ENCODE assay signal across 8 cellular contexts in the genomic region with DNA sequence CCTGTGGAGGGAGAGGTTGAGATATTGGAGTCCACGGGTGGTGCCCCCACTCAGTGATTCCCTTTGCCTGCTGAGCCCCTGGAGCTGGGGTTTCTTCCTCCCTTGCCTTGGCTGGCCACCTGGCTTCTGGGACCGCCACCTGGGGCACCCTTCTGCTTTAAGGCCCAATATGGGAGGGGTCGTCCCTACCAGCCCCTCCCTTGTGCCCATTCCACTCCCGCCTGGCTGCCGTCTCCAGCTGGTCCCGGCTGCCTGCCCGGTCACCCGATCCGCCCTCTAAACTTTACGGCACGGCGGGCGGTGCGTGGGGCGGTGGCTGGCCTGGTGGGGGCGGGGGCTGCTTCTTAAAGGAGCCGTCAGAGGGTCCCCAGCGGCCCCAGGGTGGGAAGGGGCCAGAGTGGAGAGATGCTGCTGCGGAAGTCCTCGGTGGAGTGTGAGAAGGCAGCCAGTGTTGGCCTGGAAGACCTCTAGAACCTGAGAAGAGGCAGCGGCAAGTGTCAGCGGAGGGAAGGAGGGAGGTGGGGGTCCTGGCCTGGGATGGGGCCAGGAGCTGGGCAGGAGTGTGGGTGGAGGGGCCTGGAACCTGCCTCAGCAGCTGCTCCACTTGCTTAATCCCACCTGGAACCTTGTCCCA. TPM values are rescaled to one million over a fixed set of nuclear protein-coding genes. Genes with fewer than 3 reads are reported as not detected.
DNase-seq lines count a peak whose midpoint lies in the region; ATAC-seq, FAIRE-seq and TF ChIP-seq lines count a peak whose summit lies in the region.
"Had no signal": no experiment of that assay in that cellular context is flagged by ENCODE, and none has a peak within 500 bp of the region (broad histone marks: within the 10 kb centered on the region; RNA-seq: fewer than 3 reads in every experiment).

No MANE protein-coding gene starts in this region.

- H3K36me3 Mint-ChIP-seq in mesothelial cell of epicardium: no peaks in the 10 kb centered on the region
- H3K36me3 Mint-ChIP-seq in activated CD8-positive, alpha-beta memory T cell treated with anti-CD3 and anti-CD28 coated beads, Interleukin-2, amount 10 ng/mL, durations not matched to agents 7 days and 5 days: no peaks in the 10 kb centered on the region

- no peaks in the 10 kb centered on the region for H3K27me3 Mint-ChIP-seq in mesothelial cell of epicardium (ENCODE audit: low read depth)
- H3K27me3 Mint-ChIP-seq in activated CD8-positive, alpha-beta memory T cell treated with anti-CD3 and anti-CD28 coated beads, Interleukin-2, amount 10 ng/mL, durations not matched to agents 7 days and 5 days: peaks cover 30% of the 10 kb centered on the region

- no peak for ATAC-seq in HG03280 (IDR thresholded peaks at IDR 0.05; ENCODE audit: unreplicated experiment)
- no peak for ATAC-seq in activated CD8-positive, alpha-beta memory T cell treated with anti-CD3 and anti-CD28 coated beads, Interleukin-2, amount 10 ng/mL, durations not matched to agents 7 days and 5 days

- peak in 1 of 2 donors; percentile 62 for TF ChIP-seq POLR2A in tibial nerve (IDR thresholded peaks at IDR 0.05)

- H3K4me3 Mint-ChIP-seq in mesothelial cell of epicardium: peak overlapping the region; percentile 72
- H3K4me3 Mint-ChIP-seq in activated CD8-positive, alpha-beta memory T cell treated with anti-CD3 and anti-CD28 coated beads, Interleukin-2, amount 10 ng/mL, durations not matched to agents 7 days and 5 days: no peak overlapping the region

- WGBS in tibial nerve, 2 donors: 10 to 16% methylated on average over 5 to 17 of the region's 22 CpGs

- TF ChIP-seq CTCF in epithelial cell of proximal tubule (conservative IDR thresholded peaks at IDR 0.05; ENCODE audit: low read depth, low read length) (no peak), mesothelial cell of epicardium (IDR thresholded peaks at IDR 0.05; ENCODE audit: unreplicated experiment) (no peak), tibial nerve (IDR thresholded peaks at IDR 0.05) (peak in 1 of 5 experiments; percentile 12)

- CTCF ChIA-PET in activated CD8-positive, alpha-beta memory T cell treated with anti-CD3 and anti-CD28 coated beads, Interleukin-2, amount 10 ng/mL, durations not matched to agents 7 days and 5 days (lab: Charles Lee): interaction anchor here (1.4 to 7.4 kb wide), 3 partner anchors 39 to 73 kb away, joined by 5 to 58 read pairs (median 14); no protein-coding TSS in a partner anchor

- TF ChIP-seq EP300 in tibial nerve (IDR thresholded peaks at IDR 0.05): peak; percentile 45 to 77

- DNase-seq in NCI-H69 (lab: John Stamatoyannopoulos, UW) (peak; percentile 83), epithelial cell of proximal tubule (ENCODE audit: low read depth) (no peak), mesothelial cell of epicardium (ENCODE audit: low spot score in 2 of 2, unreplicated experiment in 2 of 2) (no peak), tibial nerve (ENCODE audit: low spot score in 2 of 2) (peak; percentile 53 to 59), HTR-8/SVneo (ENCODE audit: insufficient read length, low spot score) (no peak)
- DNase-seq in activated CD8-positive, alpha-beta memory T cell treated with anti-CD3 and anti-CD28 coated beads, Interleukin-2, amount 10 ng/mL, durations not matched to agents 7 days and 5 days: no peak

- H3K4me1 Mint-ChIP-seq in mesothelial cell of epicardium: peaks cover 79% of the 10 kb centered on the region
- peaks cover 3% of the 10 kb centered on the region for H3K4me1 Mint-ChIP-seq in activated CD8-positive, alpha-beta memory T cell treated with anti-CD3 and anti-CD28 coated beads, Interleukin-2, amount 10 ng/mL, durations not matched to agents 7 days and 5 days

- no peaks in the 10 kb centered on the region for H3K9me3 ChIP-seq in tibial nerve

- no peaks in the 10 kb centered on the region for H3K36me3 ChIP-seq in tibial nerve

- H3K9me3 Mint-ChIP-seq in mesothelial cell of epicardium: no peaks in the 10 kb centered on the region
- no peaks in the 10 kb centered on the region for H3K9me3 Mint-ChIP-seq in activated CD8-positive, alpha-beta memory T cell treated with anti-CD3 and anti-CD28 coated beads, Interleukin-2, amount 10 ng/mL, durations not matched to agents 7 days and 5 days (ENCODE audit: low read depth)

- H3K27ac ChIP-seq in tibial nerve: peak overlapping the region; percentile 85 to 98 (median 97)

- no peak for FAIRE-seq in HTR-8/SVneo (lab: Jason Lieb, UNC)

- peak overlapping the region; percentile 100 for H3K27ac Mint-ChIP-seq in mesothelial cell of epicardium
- no peak overlapping the region for H3K27ac Mint-ChIP-seq in activated CD8-positive, alpha-beta memory T cell treated with anti-CD3 and anti-CD28 coated beads, Interleukin-2, amount 10 ng/mL, durations not matched to agents 7 days and 5 days

- peak overlapping the region; percentile 68 for H3K4me3 ChIP-seq in epithelial cell of proximal tubule (ENCODE audit: low read depth, low read length)
- peak overlapping the region; percentile 30 to 63 (median 44) for H3K4me3 ChIP-seq in tibial nerve

- no peaks in the 10 kb centered on the region for H3K27me3 ChIP-seq in tibial nerve

- H3K4me1 ChIP-seq in tibial nerve: peaks cover 0 to 100% (median 73%) of the 10 kb centered on the region in 4 donors

RNA-seq across cellular contexts. Expression of a gene that starts 1.6 kb away (rescaled TPM):
- total RNA-seq in epithelial cell of proximal tubule: 4.6 and 29.5 TPM in 2 replicates
- 166 to 179 TPM (median 177 TPM) in 3 replicates for total RNA-seq in mesothelial cell of epicardium
- 100 to 1,000 TPM; 251 to 334 (median 261) TPM for total RNA-seq in tibial nerve
- under 1 TPM; 0.16 to 0.70 TPM for total RNA-seq in activated CD8-positive, alpha-beta memory T cell treated with anti-CD3 and anti-CD28 coated beads, Interleukin-2, amount 10 ng/mL, durations not matched to agents 7 days and 5 days

RNA-seq across cellular contexts. Expression of a gene that starts 11.5 kb away (rescaled TPM):
- not detected in 2 replicates for total RNA-seq in epithelial cell of proximal tubule
- total RNA-seq in mesothelial cell of epicardium: 0.38 to 0.51 TPM (median 0.50 TPM) in 3 replicates
- total RNA-seq in tibial nerve: 1 to 10 TPM; 2.0 to 3.1 (median 2.5) TPM
- not detected for total RNA-seq in activated CD8-positive, alpha-beta memory T cell treated with anti-CD3 and anti-CD28 coated beads, Interleukin-2, amount 10 ng/mL, durations not matched to agents 7 days and 5 days
- total RNA-seq: glomerular endothelial cell had no signal

RNA-seq across cellular contexts. Expression of a gene that starts 24.8 kb away (rescaled TPM):
- total RNA-seq in epithelial cell of proximal tubule (76.6 and 165 TPM in 2 replicates), mesothelial cell of epicardium (40.2 to 47.3 TPM (median 46.9 TPM) in 3 replicates), tibial nerve (100 to 1,000 TPM in 1 of 4 donors, 10 to 100 TPM in 3; 42.0 to 129 (median 56.2) TPM)
- 100 to 1,000 TPM in 1 of 2 experiments, 10 to 100 TPM in 1; 74.8 to 103 TPM for total RNA-seq in activated CD8-positive, alpha-beta memory T cell treated with anti-CD3 and anti-CD28 coated beads, Interleukin-2, amount 10 ng/mL, durations not matched to agents 7 days and 5 days

RNA-seq across cellular contexts. Expression of a gene that starts 31.4 kb away (rescaled TPM):
- 263 and 264 TPM in 2 replicates for total RNA-seq in epithelial cell of proximal tubule
- 155 to 159 TPM (median 156 TPM) in 3 replicates for total RNA-seq in mesothelial cell of epicardium
- total RNA-seq in tibial nerve: 100 to 1,000 TPM; 201 to 265 (median 243) TPM
- 100 to 1,000 TPM; 450 to 509 TPM for total RNA-seq in activated CD8-positive, alpha-beta memory T cell treated with anti-CD3 and anti-CD28 coated beads, Interleukin-2, amount 10 ng/mL, durations not matched to agents 7 days and 5 days

RNA-seq across cellular contexts. Expression of a gene that starts 31.8 kb away (rescaled TPM):
- total RNA-seq in epithelial cell of proximal tubule (7.8 and 8.8 TPM in 2 replicates), mesothelial cell of epicardium (2.9 to 3.0 TPM (median 2.9 TPM) in 3 replicates), tibial nerve (10 to 100 TPM in 1 of 4 donors, 1 to 10 TPM in 3; 1.2 to 17.9 (median 1.8) TPM)
- 10 to 100 TPM; 13.0 to 14.3 TPM for total RNA-seq in activated CD8-positive, alpha-beta memory T cell treated with anti-CD3 and anti-CD28 coated beads, Interleukin-2, amount 10 ng/mL, durations not matched to agents 7 days and 5 days

Comparison
In these comparisons a context has a peak if more than half of its experiments do, and no peak if none do; other contexts are left out.
1. DNase-seq: peak in NCI-H69 (single experiment) and tibial nerve (2 of 2); none in epithelial cell of proximal tubule (single experiment), mesothelial cell of epicardium (0 of 2), HTR-8/SVneo (single experiment) and activated CD8-positive, alpha-beta memory T cell treated with anti-CD3 and anti-CD28 coated beads, Interleukin-2, amount 10 ng/mL, durations not matched to agents 7 days and 5 days (single experiment).